In the genomic region with DNA sequence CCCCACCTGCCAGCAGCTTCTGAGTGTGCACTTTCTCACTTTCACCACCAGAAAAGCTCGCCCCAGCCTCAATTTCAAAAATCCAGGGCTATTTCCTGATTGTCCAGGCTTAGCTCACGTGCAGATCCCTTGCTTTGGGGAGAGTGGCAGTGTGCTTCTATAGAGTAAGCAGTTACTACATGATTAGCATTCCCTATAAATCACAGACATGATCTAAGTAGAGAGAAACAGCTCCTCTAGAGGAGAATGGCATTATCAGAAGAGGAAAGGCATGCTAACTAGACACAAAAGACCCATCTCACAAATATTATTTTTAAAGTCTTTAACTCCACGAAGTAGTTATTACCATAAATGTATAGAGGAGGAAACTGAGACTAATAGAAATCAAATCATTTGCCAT, we compare ENCODE assay signal across 20 cellular contexts.
DNase-seq lines count a peak whose midpoint lies in the region; ATAC-seq and TF ChIP-seq lines count a peak whose summit lies in the region.
"Had no signal": no experiment of that assay in that cellular context is flagged by ENCODE, and none has a peak within 500 bp of the region (broad histone marks: within the 10 kb centered on the region; RNA-seq: fewer than 3 reads in every experiment).

No MANE protein-coding gene starts in this region.

- no peak overlapping the region for H2AK5ac ChIP-seq in mesendoderm (ENCODE audit: low read length)

- no CpG with 5 or more reads among the region's 3 CpGs for WGBS in mesendoderm (ENCODE audit: extremely low coverage, insufficient coverage, low lambda C conversion rate)

- no peak overlapping the region for H3K4me2 ChIP-seq in mesendoderm (ENCODE audit: low read length)

- no peak overlapping the region for H3K4ac ChIP-seq in mesendoderm (ENCODE audit: low read depth, low read length)

- in situ Hi-C loops in HAP-1 (cut with MboI; ENCODE audit: low sequenced_read_pairs): no loop called here

- H3K4me1 ChIP-seq in BE2C (no peaks in the 10 kb centered on the region), HAP-1 (peaks cover 27% of the 10 kb centered on the region), mesendoderm (ENCODE audit: control insufficient read depth, low read depth, low read length) (no peaks in the 10 kb centered on the region)
- H3K4me1 ChIP-seq: breast epithelium had no signal

- H2BK5ac ChIP-seq in mesendoderm (ENCODE audit: low read length): no peak overlapping the region

- DNase-seq in BE2C (no peak), HAP-1 (ENCODE audit: low spot score in 2 of 2) (peak; percentile 70 to 89), mesendoderm (peak; percentile 16)
- DNase-seq: activated CD4-positive, alpha-beta T cell treated with anti-CD3 and anti-CD28 coated beads, Interleukin-2, amount 50 U/mL, for 48 hours; activated T-cell treated with anti-CD3 and anti-CD28 coated beads, Interleukin-2, amount 50 U/mL, for 4 hours; DMS 273 treated with DMSO at 0.1 percent for 48 hours; glutamatergic neuron; HCEC 1CT; immature natural killer cell; naive B cell; NCI-H1694 treated with DMSO at 0.1 percent for 48 hours; NCI-H524; stimulated activated CD4-positive, alpha-beta T cell treated with anti-CD3 and anti-CD28 coated beads, Interleukin-4, amount 100 ng/mL, for 24 hours; substantia nigra had no signal

- H2BK120ac ChIP-seq in mesendoderm (ENCODE audit: low read depth, low read length): no peak overlapping the region

- H3K4me3 ChIP-seq in BE2C (ENCODE audit: low read depth, low read length) (no peak overlapping the region), HAP-1 (no peak overlapping the region), mesendoderm (ENCODE audit: low read length) (no peak overlapping the region)
- H3K4me3 ChIP-seq: breast epithelium, skin epidermis had no signal

- H3K9me3 ChIP-seq in BE2C (no peaks in the 10 kb centered on the region), HAP-1 (no peaks in the 10 kb centered on the region)
- H3K9me3 ChIP-seq: breast epithelium had no signal

- no peak overlapping the region for H3K27ac ChIP-seq in VCaP
- H3K27ac ChIP-seq in mesendoderm (ENCODE audit: low read depth, low read length): no peak overlapping the region
- H3K27ac ChIP-seq: breast epithelium, skin epidermis had no signal

- H4K5ac ChIP-seq in mesendoderm (ENCODE audit: low read length): no peak overlapping the region

- TF ChIP-seq CTCF in BE2C (IDR thresholded peaks at IDR 0.05; ENCODE audit: low read depth, low read length) (peak; percentile 34; the same call in 1 of the 2 replicates), VCaP (conservative IDR thresholded peaks at IDR 0.05) (peak; percentile 69)

- no peak overlapping the region for H3K23ac ChIP-seq in mesendoderm (ENCODE audit: low read length)

- H3K36me3 ChIP-seq in BE2C: no peaks in the 10 kb centered on the region
- H3K36me3 ChIP-seq in HAP-1 (replicated peaks): no peaks in the 10 kb centered on the region
- H3K36me3 ChIP-seq in mesendoderm (ENCODE audit: control insufficient read depth, insufficient read depth, low read length): no peaks in the 10 kb centered on the region
- H3K36me3 ChIP-seq: breast epithelium had no signal

- H3K79me2 ChIP-seq in mesendoderm (ENCODE audit: control insufficient read depth, insufficient read depth, low read length): no peaks in the 10 kb centered on the region

- H3K79me1 ChIP-seq in mesendoderm (ENCODE audit: low read length): no peaks in the 10 kb centered on the region

- no peaks in the 10 kb centered on the region for H3K27me3 ChIP-seq in BE2C
- no peaks in the 10 kb centered on the region for H3K27me3 ChIP-seq in HAP-1 (ENCODE audit: low read depth)
- H3K27me3 ChIP-seq in mesendoderm (ENCODE audit: insufficient read depth, low read length, poor library complexity): no peaks in the 10 kb centered on the region
- H3K27me3 ChIP-seq: breast epithelium had no signal

- no peak overlapping the region for H3K18ac ChIP-seq in mesendoderm (ENCODE audit: low read length)

- ATAC-seq in HG03097 (IDR thresholded peaks at IDR 0.05; ENCODE audit: low FRiP score, unreplicated experiment) (no peak), HG03432 (IDR thresholded peaks at IDR 0.05; ENCODE audit: unreplicated experiment) (no peak), GM19324 (IDR thresholded peaks at IDR 0.05; ENCODE audit: low FRiP score, unreplicated experiment) (no peak)
- ATAC-seq: activated T-cell treated with anti-CD3 and anti-CD28 coated beads, Interleukin-2, amount 50 U/mL, for 4 hours had no signal

- no peak overlapping the region for H4K8ac ChIP-seq in mesendoderm (ENCODE audit: low read depth, low read length)

- H2BK15ac ChIP-seq in mesendoderm (replicated peaks; ENCODE audit: low read depth): no peak overlapping the region

- H3K9ac ChIP-seq in mesendoderm (ENCODE audit: low read length): no peak overlapping the region

- H3K56ac ChIP-seq in mesendoderm (ENCODE audit: low read length): no peak overlapping the region
